ENCODE assay signal across 22 cellular contexts in genomic region chr7:100662377-100662776, GRCh38. TPM values are rescaled to one million over a fixed set of nuclear protein-coding genes. Genes with fewer than 3 reads are reported as not detected.
DNase-seq lines count a peak whose midpoint lies in the region; ATAC-seq and TF ChIP-seq lines count a peak whose summit lies in the region.
"Had no signal": no experiment of that assay in that cellular context is flagged by ENCODE, and none has a peak within 500 bp of the region (broad histone marks: within the 10 kb centered on the region; RNA-seq: fewer than 3 reads in every experiment).

No MANE protein-coding gene starts in this region.

- H3K36me3 ChIP-seq in HEK293 (ENCODE audit: control insufficient read depth in 2 of 2, insufficient read depth in 1 of 2, low read length in 2 of 2) (no peaks in the 10 kb centered on the region; a peak in 1 of 3 replicates), mucosa of descending colon (ENCODE audit: low read depth) (no peaks in the 10 kb centered on the region), testis (ENCODE audit: low read depth, missing control alignments) (no peaks in the 10 kb centered on the region)

- H3K4me1 ChIP-seq in HEK293 (ENCODE audit: control insufficient read depth, insufficient read depth, low read length) (no peaks in the 10 kb centered on the region), mucosa of descending colon (ENCODE audit: low read depth) (no peaks in the 10 kb centered on the region), testis (no peaks in the 10 kb centered on the region)

- POLR2A ChIA-PET in HEK293 (lab: Yijun Ruan, JAX), result interaction anchor here (0.7 to 1.1 kb wide), 2 partner anchors 15 to 76 kb away, joined by 3 to 4 read pairs; partner anchors contain the start of genes FBXO24 and LRCH4

- H3K4me3 ChIP-seq in HEK293 (ENCODE audit: low read depth, low read length) (no peak overlapping the region), mucosa of descending colon (no peak overlapping the region), testis (no peak overlapping the region)

- H3K27ac ChIP-seq in HEK293 (ENCODE audit: extremely low read depth, low read depth, low read length) (no peak overlapping the region), testis (no peak overlapping the region)

- 82 to 83% methylated on average over 10 of the region's 10 CpGs for WGBS in testis, 2 donors

- TF ChIP-seq CTCF in HEK293 (tag by site-specific recombination; IDR thresholded peaks at IDR 0.05), result no peak
- no peak for TF ChIP-seq CTCF in mucosa of descending colon (IDR thresholded peaks at IDR 0.05)
- TF ChIP-seq CTCF in testis (IDR thresholded peaks at IDR 0.05), result no peak

- intact Hi-C loops in mucosa of descending colon (cut with DNase I, micrococcal nuclease) (no loop called here), testis (cut with DNase I; ENCODE audit: low total_unique reads) (no loop called here)

- CTCF ChIA-PET in HEK293 (lab: Yijun Ruan, JAX), result interaction anchor here (1.6 kb wide), 1 partner anchor 103 kb away, joined by 3 read pairs; no protein-coding TSS in a partner anchor

- H3K27me3 ChIP-seq in testis, result no peaks in the 10 kb centered on the region

- DNase-seq in DMS79 treated with DMSO at 0.1 percent for 48 hours (lab: John Stamatoyannopoulos, UW) (peak; percentile 17), RPMI7951 (ENCODE audit: low read depth) (peak; percentile 26), mucosa of descending colon (peak in 1 of 3 donors; percentile 24), testis (no peak), NCI-H345 (lab: John Stamatoyannopoulos, UW) (no peak), AG20443 (ENCODE audit: low spot score) (no peak)
- DNase-seq: ACHN, AML-193, DND-41, IMR-90, NCI-H1092 treated with DMSO at 0.1 percent for 48 hours, NCI-H146, NCI-H2081 treated with DMSO at 0.1 percent for 48 hours, NCI-H446 treated with DMSO at 0.1 percent for 48 hours, NCI-H748 treated with DMSO at 0.1 percent for 48 hours, OCI-M1, SHP77 treated with DMSO at 0.1 percent for 48 hours, SK-N-SH, T-cell had no signal

- TF ChIP-seq POLR2A in testis (IDR thresholded peaks at IDR 0.05), result no peak

- H3K9me3 ChIP-seq in HEK293 (ENCODE audit: control insufficient read depth, insufficient read depth, low read depth, low read length) (no peaks in the 10 kb centered on the region), mucosa of descending colon (no peaks in the 10 kb centered on the region), testis (no peaks in the 10 kb centered on the region)
- H3K9me3 ChIP-seq: SK-N-SH had no signal

- peak; percentile 8 for ATAC-seq in mucosa of descending colon
- ATAC-seq: T-cell had no signal

TF ChIP-seq in HEK293, 187 proteins besides CTCF, POLR2A, EP300 and RAD21:
- TF ChIP-seq ZNF624 (tag by site-specific recombination; IDR thresholded peaks at IDR 0.05) (no peak), ZFHX2 (tag by site-specific recombination; conservative IDR thresholded peaks at IDR 0.05) (no peak), PRDM10 (tag by site-specific recombination; IDR thresholded peaks at IDR 0.05) (peak; percentile 59), ZNF692 (tag by site-specific recombination; IDR thresholded peaks at IDR 0.05) (no peak), ZNF558 (tag by site-specific recombination; IDR thresholded peaks at IDR 0.05) (no peak), ZNF433 (tag by site-specific recombination; IDR thresholded peaks at IDR 0.05; ENCODE audit: low read depth) (no peak), ZNF138 (tag by site-specific recombination; IDR thresholded peaks at IDR 0.05; ENCODE audit: borderline replicate concordance) (no peak), ZNF112 (tag by site-specific recombination; IDR thresholded peaks at IDR 0.05) (no peak)
TF ChIP-seq in HEK293: peak in this region for 1.

RNA-seq across cellular contexts. Expression of gene ACTL6B, which starts 6.1 kb away (rescaled TPM):
- not detected in 2 replicates for total RNA-seq in RPMI7951 (2014; rRNA removed; shearing (Covaris generic))
- 1 to 10 TPM in 1 of 3 donors, not detected in 2; 1.2 TPM for total RNA-seq in mucosa of descending colon
- 1 to 10 TPM in 1 of 2 donors, under 1 TPM in 1; 0.79 to 1.2 TPM for total RNA-seq in testis
- 2.1 TPM for polyA plus RNA-seq in testis (ENCODE audit: insufficient read depth, low read depth, low replicate concordance)
- total RNA-seq: IMR-90, LHCN-M2, T-cell had no signal
- polyA plus RNA-seq: CD14-positive monocyte, IMR-90 had no signal

RNA-seq across cellular contexts. Expression of gene GNB2, which starts 11.2 kb away (rescaled TPM):
- total RNA-seq in RPMI7951 (2014; rRNA removed; shearing (Covaris generic)), result 89.4 and 125 TPM in 2 replicates
- total RNA-seq in mucosa of descending colon, result 100 to 1,000 TPM; 197 to 257 (median 232) TPM
- total RNA-seq in testis, result 100 to 1,000 TPM; 195 to 325 TPM
- 200 TPM for polyA plus RNA-seq in testis (ENCODE audit: insufficient read depth, low read depth, low replicate concordance)

RNA-seq across cellular contexts. Expression of gene TFR2, which starts 21.0 kb away (rescaled TPM):
- total RNA-seq in RPMI7951 (2014; rRNA removed; shearing (Covaris generic)), result 0.12 and 0.98 TPM in 2 replicates
- total RNA-seq in mucosa of descending colon, result 1 to 10 TPM in 2 of 3 donors, under 1 TPM in 1; 0.57 to 1.2 (median 1.1) TPM
- 1 to 10 TPM in 1 of 2 donors, under 1 TPM in 1; 0.87 to 1.5 TPM for total RNA-seq in testis
- 1.1 TPM for polyA plus RNA-seq in testis (ENCODE audit: insufficient read depth, low read depth, low replicate concordance)

RNA-seq across cellular contexts. Expression of gene GIGYF1, which starts 31.7 kb away (rescaled TPM):
- 4.8 and 5.3 TPM in 2 replicates for total RNA-seq in RPMI7951 (2014; rRNA removed; shearing (Covaris generic))
- total RNA-seq in mucosa of descending colon (10 to 100 TPM; 34.6 to 49.8 (median 48.1) TPM), testis (100 to 1,000 TPM; 105 to 106 TPM)
- 40.5 TPM for polyA plus RNA-seq in testis (ENCODE audit: insufficient read depth, low read depth, low replicate concordance)

RNA-seq across cellular contexts. Expression of gene POP7, which starts 43.5 kb away (rescaled TPM):
- 79.5 and 91.4 TPM in 2 replicates for total RNA-seq in RPMI7951 (2014; rRNA removed; shearing (Covaris generic))
- 10 to 100 TPM; 24.8 to 28.9 (median 26.8) TPM for total RNA-seq in mucosa of descending colon
- total RNA-seq in testis, result 10 to 100 TPM; 33.6 to 39.4 TPM
- polyA plus RNA-seq in testis (ENCODE audit: insufficient read depth, low read depth, low replicate concordance), result 21.6 TPM

Comparison
In these comparisons a context has a peak if more than half of its experiments do, and no peak if none do; other contexts are left out.
1. DNase-seq: peak in DMS79 treated with DMSO at 0.1 percent for 48 hours (single experiment) and RPMI7951 (single experiment); none in testis (single experiment), NCI-H345 (single experiment) and AG20443 (single experiment).